14 cellular contexts compared by ENCODE assay signal in the genomic region with DNA sequence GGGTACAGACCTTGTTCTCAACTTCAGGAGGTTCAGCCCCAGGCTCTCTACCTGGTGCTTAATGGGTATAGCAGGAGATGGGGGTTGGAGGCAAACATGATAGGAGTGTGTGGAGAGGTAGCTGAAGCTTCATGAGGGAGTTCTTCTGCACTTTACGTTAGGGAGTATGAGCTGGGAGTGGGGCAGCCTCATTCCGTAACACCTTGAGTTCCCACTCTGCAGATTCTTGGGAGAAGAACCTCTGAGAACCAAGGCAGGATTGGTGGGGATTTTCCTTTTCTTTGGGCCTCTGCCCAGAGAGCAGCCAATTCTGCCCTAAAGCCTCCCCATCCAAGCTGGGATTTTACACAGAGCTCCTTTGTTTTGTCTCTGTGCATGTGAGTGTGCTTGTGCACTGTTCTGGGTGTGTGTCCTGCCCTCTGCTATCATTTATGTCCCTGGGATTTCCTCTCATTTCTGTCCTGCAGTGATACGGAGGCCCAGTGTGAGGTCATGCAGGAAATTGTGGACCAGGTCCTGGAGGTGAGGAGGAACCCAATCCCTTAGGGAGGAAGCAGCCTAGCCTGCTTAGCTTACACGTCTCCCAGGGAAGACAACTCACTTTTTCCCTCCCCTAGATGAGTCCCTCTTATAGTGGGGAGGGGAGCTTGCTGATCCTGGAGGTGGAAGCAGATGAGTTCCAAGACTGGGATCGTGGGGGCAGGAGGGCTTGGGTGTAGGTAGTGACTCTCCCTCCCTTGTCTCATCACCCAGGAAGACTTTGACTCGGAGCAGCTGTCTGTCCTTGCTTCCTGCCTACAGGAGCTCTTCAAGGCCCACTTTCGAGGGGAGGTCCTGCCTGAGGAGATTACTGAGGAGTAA. TPM values are rescaled to one million over a fixed set of nuclear protein-coding genes. Genes with fewer than 3 reads are reported as not detected.
DNase-seq lines count a peak whose midpoint lies in the region; ATAC-seq, FAIRE-seq and TF ChIP-seq lines count a peak whose summit lies in the region.
"Had no signal": no experiment of that assay in that cellular context is flagged by ENCODE, and none has a peak within 500 bp of the region (broad histone marks: within the 10 kb centered on the region; RNA-seq: fewer than 3 reads in every experiment).

No MANE protein-coding gene starts in this region.

- peak; percentile 83 for ATAC-seq in left ventricle myocardium superior
- no peak for ATAC-seq in natural killer cell treated with Interleukin-12 subunit alpha and Interleukin-12 subunit beta and Interleukin-15 and Interleukin-18, amount 100 ng/mL, for 72 hours
- no peak for ATAC-seq in HG03139 (IDR thresholded peaks at IDR 0.05; ENCODE audit: unreplicated experiment)

- TF ChIP-seq CTCF in bronchial epithelial cell (IDR thresholded peaks at IDR 0.05; ENCODE audit: insufficient read depth, low read length, severe bottlenecking), result no peak
- TF ChIP-seq CTCF in ovary (IDR thresholded peaks at IDR 0.05), result no peak

- DNase-seq in Ammon's horn (ENCODE audit: low spot score) (peak; percentile 58), bronchial epithelial cell (ENCODE audit: low read depth) (no peak), left ventricle myocardium superior (no peak), ovary (no peak), immature natural killer cell (no peak), NCI-H146 treated with DMSO at 0.1 percent for 48 hours (lab: John Stamatoyannopoulos, UW; ENCODE audit: unreplicated experiment) (no peak)
- no peak for DNase-seq in natural killer cell treated with Interleukin-12 subunit alpha and Interleukin-12 subunit beta and Interleukin-15 and Interleukin-18, amount 100 ng/mL, for 72 hours (ENCODE audit: low spot score)
- DNase-seq: activated CD4-positive, CD25-positive, alpha-beta regulatory T cell; MV-4-11; OCI-M1 had no signal

- intact Hi-C loops in left ventricle myocardium superior (cut with micrococcal nuclease), result no loop called here
- intact Hi-C loops in ovary (cut with DNase I), result loop anchor here in 1 of 4 donors (10.0 kb wide), 1 partner anchor 249 kb away; no protein-coding TSS in a partner anchor

- 57 to 60% (median 58%) methylated on average over 7 of the region's 7 CpGs for WGBS in ovary, 3 donors

- H3K4me1 Mint-ChIP-seq in natural killer cell treated with Interleukin-12 subunit alpha and Interleukin-12 subunit beta and Interleukin-15 and Interleukin-18, amount 100 ng/mL, for 72 hours (ENCODE audit: low read depth in 2 of 2), result no peaks in the 10 kb centered on the region
- H3K4me1 Mint-ChIP-seq in immature natural killer cell, result no peaks in the 10 kb centered on the region

- TF ChIP-seq POLR2A in ovary (IDR thresholded peaks at IDR 0.05), result peak; percentile 3

- H3K27ac Mint-ChIP-seq in natural killer cell treated with Interleukin-12 subunit alpha and Interleukin-12 subunit beta and Interleukin-15 and Interleukin-18, amount 100 ng/mL, for 72 hours, result no peak overlapping the region
- H3K27ac Mint-ChIP-seq in immature natural killer cell, result peak overlapping the region in 2 of 6 donors; percentile 14 to 58
- H3K27ac Mint-ChIP-seq: dendritic cell treated with granulocyte-macrophage colony-stimulating factor and Interleukin-4, amounts not matched to agents 40 ng/mL and 50 ng/mL, for 4 days had no signal

- no peaks in the 10 kb centered on the region for H3K9me3 ChIP-seq in ovary

- peak; percentile 68 for FAIRE-seq in bronchial epithelial cell (lab: Jason Lieb, UNC)
- FAIRE-seq: HTR-8/SVneo, keratinocyte had no signal

- H3K36me3 ChIP-seq in bronchial epithelial cell (ENCODE audit: control insufficient read depth, insufficient read depth, low read length) (peaks cover 29% of the 10 kb centered on the region), ovary (no peaks in the 10 kb centered on the region)

- no peak overlapping the region for H3K27ac ChIP-seq in ovary

- H3K4me3 Mint-ChIP-seq in natural killer cell treated with Interleukin-12 subunit alpha and Interleukin-12 subunit beta and Interleukin-15 and Interleukin-18, amount 100 ng/mL, for 72 hours, result no peak overlapping the region
- no peak overlapping the region for H3K4me3 Mint-ChIP-seq in immature natural killer cell
- H3K4me3 Mint-ChIP-seq: dendritic cell treated with granulocyte-macrophage colony-stimulating factor and Interleukin-4, amounts not matched to agents 40 ng/mL and 50 ng/mL, for 4 days had no signal

- H3K36me3 Mint-ChIP-seq in natural killer cell treated with Interleukin-12 subunit alpha and Interleukin-12 subunit beta and Interleukin-15 and Interleukin-18, amount 100 ng/mL, for 72 hours, result peaks cover 10% of the 10 kb centered on the region
- H3K36me3 Mint-ChIP-seq in immature natural killer cell, result peaks cover 27 to 52% (median 27%) of the 10 kb centered on the region in 3 donors

- no peaks in the 10 kb centered on the region for H3K27me3 Mint-ChIP-seq in natural killer cell treated with Interleukin-12 subunit alpha and Interleukin-12 subunit beta and Interleukin-15 and Interleukin-18, amount 100 ng/mL, for 72 hours
- H3K27me3 Mint-ChIP-seq in immature natural killer cell (ENCODE audit: low read depth in 3 of 3), result no peaks in the 10 kb centered on the region
- H3K27me3 Mint-ChIP-seq: dendritic cell treated with granulocyte-macrophage colony-stimulating factor and Interleukin-4, amounts not matched to agents 40 ng/mL and 50 ng/mL, for 4 days had no signal

- H3K4me3 ChIP-seq in bronchial epithelial cell (ENCODE audit: low read depth, low read length), result no peak overlapping the region
- H3K4me3 ChIP-seq in ovary, result no peak overlapping the region

- H3K27me3 ChIP-seq in bronchial epithelial cell (ENCODE audit: control insufficient read depth, insufficient read depth, low read length), result no peaks in the 10 kb centered on the region
- no peaks in the 10 kb centered on the region for H3K27me3 ChIP-seq in ovary

- TF ChIP-seq EP300 in ovary (IDR thresholded peaks at IDR 0.05), result no peak

- H3K9me3 Mint-ChIP-seq in natural killer cell treated with Interleukin-12 subunit alpha and Interleukin-12 subunit beta and Interleukin-15 and Interleukin-18, amount 100 ng/mL, for 72 hours, result no peaks in the 10 kb centered on the region
- H3K9me3 Mint-ChIP-seq in immature natural killer cell, result no peaks in the 10 kb centered on the region
- H3K9me3 Mint-ChIP-seq: dendritic cell treated with granulocyte-macrophage colony-stimulating factor and Interleukin-4, amounts not matched to agents 40 ng/mL and 50 ng/mL, for 4 days had no signal

- H3K4me1 ChIP-seq in ovary (ENCODE audit: insufficient read depth), result no peaks in the 10 kb centered on the region

RNA-seq across cellular contexts. Expression of a gene that starts 11.6 kb away (rescaled TPM):
- 4.1 and 7.4 TPM in 2 replicates for total RNA-seq in bronchial epithelial cell
- 9.8 TPM for total RNA-seq in left ventricle myocardium superior
- 10 to 100 TPM in 6 of 7 donors, 1 to 10 TPM in 1; 9.5 to 50.9 (median 31.1) TPM for total RNA-seq in ovary
- 10 to 100 TPM; 23.2 to 31.5 TPM for polyA plus RNA-seq in ovary
- 10 to 100 TPM; 33.6 to 69.9 TPM for total RNA-seq in natural killer cell treated with Interleukin-12 subunit alpha and Interleukin-12 subunit beta and Interleukin-15 and Interleukin-18, amount 100 ng/mL, for 72 hours
- 10 to 100 TPM; 38.3 to 89.0 (median 54.3) TPM for polyA plus RNA-seq in immature natural killer cell

RNA-seq across cellular contexts. Expression of a gene that starts 35.7 kb away (rescaled TPM):
- 12.6 and 12.7 TPM in 2 replicates for total RNA-seq in bronchial epithelial cell
- total RNA-seq in left ventricle myocardium superior, result 35.5 TPM
- total RNA-seq in ovary, result 10 to 100 TPM; 49.5 to 74.4 (median 58.6) TPM
- 10 to 100 TPM; 41.6 to 54.5 TPM for polyA plus RNA-seq in ovary
- 10 to 100 TPM; 42.1 to 62.0 TPM for total RNA-seq in natural killer cell treated with Interleukin-12 subunit alpha and Interleukin-12 subunit beta and Interleukin-15 and Interleukin-18, amount 100 ng/mL, for 72 hours
- polyA plus RNA-seq in immature natural killer cell, result 10 to 100 TPM in 1 of 3 donors, 1 to 10 TPM in 2; 7.5 to 14.5 (median 7.9) TPM
